27 cellular contexts compared by ENCODE assay signal in genomic region chr12:45433441-45433868, GRCh38.
DNase-seq lines count a peak whose midpoint lies in the region; ATAC-seq, FAIRE-seq and TF ChIP-seq lines count a peak whose summit lies in the region.
"Had no signal": no experiment of that assay in that cellular context is flagged by ENCODE, and none has a peak within 500 bp of the region (broad histone marks: within the 10 kb centered on the region; RNA-seq: fewer than 3 reads in every experiment).

No MANE protein-coding gene starts in this region.

- TF ChIP-seq POLR2A in GM12892 (IDR thresholded peaks at IDR 0.05; ENCODE audit: low read depth, low read length), result no peak

- no peak overlapping the region for H3K4ac ChIP-seq in trophoblast cell (ENCODE audit: low read depth, low read length)

- H3K27me3 Mint-ChIP-seq in activated CD4-positive, alpha-beta T cell treated with anti-CD3 and anti-CD28 coated beads, Interleukin-2, amount 10 ng/mL, durations not matched to agents 7 days and 5 days, result no peaks in the 10 kb centered on the region
- H3K27me3 Mint-ChIP-seq: activated B cell treated with CpG ODN at 0.5 μM for 24 hours; CD4-positive, CD25-positive, alpha-beta regulatory T cell; naive B cell had no signal

- POLR2A ChIA-PET in activated CD4-positive, alpha-beta T cell treated with anti-CD3 and anti-CD28 coated beads, Interleukin-2, amount 10 ng/mL, durations not matched to agents 7 days and 5 days (lab: Charles Lee), result no interaction called here

- H3K4me3 ChIP-seq in iPS-20b (ENCODE audit: low read length) (peak overlapping the region; percentile 24; the same call in 1 of the 2 replicates), trophoblast cell (ENCODE audit: low read depth, low read length) (no peak overlapping the region)
- H3K4me3 ChIP-seq: thoracic aorta had no signal

- H3K9me3 Mint-ChIP-seq in activated CD4-positive, alpha-beta T cell treated with anti-CD3 and anti-CD28 coated beads, Interleukin-2, amount 10 ng/mL, durations not matched to agents 7 days and 5 days, result no peaks in the 10 kb centered on the region
- H3K9me3 Mint-ChIP-seq: activated B cell treated with CpG ODN at 0.5 μM for 24 hours; CD4-positive, CD25-positive, alpha-beta regulatory T cell; naive B cell; stimulated activated effector memory CD8-positive, alpha-beta T cell treated with anti-CD3 and anti-CD28 coated beads, Interleukin-12 subunit alpha, Interleukin-12 subunit beta, amount 100 ng/mL, for 72 hours; T-helper 2 cell treated with Interferon-gamma antibody and Interleukin-4, amounts not matched to agents 5 μg/mL and 100 μg/mL, for 36 hours had no signal

- H4K12ac ChIP-seq in trophoblast cell (ENCODE audit: low read depth, low read length), result no peak overlapping the region

- H3K79me1 ChIP-seq in trophoblast cell (ENCODE audit: low read length), result no peaks in the 10 kb centered on the region

- no CpG with 5 or more reads among the region's 6 CpGs for WGBS in trophoblast cell (ENCODE audit: extremely low coverage, insufficient coverage, insufficient read length)

- no peak overlapping the region for H3K27ac Mint-ChIP-seq in activated CD4-positive, alpha-beta T cell treated with anti-CD3 and anti-CD28 coated beads, Interleukin-2, amount 10 ng/mL, durations not matched to agents 7 days and 5 days
- H3K27ac Mint-ChIP-seq: activated B cell treated with CpG ODN at 0.5 μM for 24 hours; activated CD8-positive, alpha-beta T cell treated with anti-CD3 and anti-CD28 coated beads, Interleukin-2, amount 10 ng/mL, durations not matched to agents 7 days and 5 days; stimulated activated effector memory CD8-positive, alpha-beta T cell treated with anti-CD3 and anti-CD28 coated beads, Interleukin-12 subunit alpha, Interleukin-12 subunit beta, amount 100 ng/mL, for 72 hours; T-helper 2 cell treated with Interferon-gamma antibody and Interleukin-4, amounts not matched to agents 5 μg/mL and 100 μg/mL, for 36 hours had no signal

- peaks cover 34% of the 10 kb centered on the region for H3K4me1 ChIP-seq in iPS-20b (ENCODE audit: insufficient read depth, low read length)
- peaks cover 6 to 8% of the 10 kb centered on the region in 2 experiments for H3K4me1 ChIP-seq in trophoblast cell (ENCODE audit: control insufficient read depth in 1 of 2, insufficient read depth in 2 of 2, low read length in 2 of 2)

- no peak overlapping the region for H2BK12ac ChIP-seq in trophoblast cell (ENCODE audit: low read length)

- H3K27ac ChIP-seq in iPS-20b (ENCODE audit: low read length), result no peak overlapping the region
- no peak overlapping the region for H3K27ac ChIP-seq in trophoblast cell (ENCODE audit: low read depth, low read length)
- H3K27ac ChIP-seq: thoracic aorta had no signal

- peaks cover 9% of the 10 kb centered on the region for H3K36me3 ChIP-seq in iPS-20b (ENCODE audit: insufficient read depth, low read depth, low read length)
- peaks cover 3 to 7% of the 10 kb centered on the region in 2 experiments for H3K36me3 ChIP-seq in trophoblast cell (ENCODE audit: control insufficient read depth in 1 of 2, insufficient read depth in 2 of 2, low read length in 2 of 2)

- H3K4me2 ChIP-seq in trophoblast cell (ENCODE audit: low read length), result no peak overlapping the region

- peak; percentile 21 for FAIRE-seq in GM12892 (lab: Jason Lieb, UNC)
- FAIRE-seq: GM12891, HTR-8/SVneo had no signal

- CTCF ChIA-PET in activated CD4-positive, alpha-beta T cell treated with anti-CD3 and anti-CD28 coated beads, Interleukin-2, amount 10 ng/mL, durations not matched to agents 7 days and 5 days (lab: Charles Lee), result no interaction called here

- no peaks in the 10 kb centered on the region for H3K79me2 ChIP-seq in trophoblast cell (ENCODE audit: control insufficient read depth, insufficient read depth, low read length, poor library complexity)

- no peak overlapping the region for H4K91ac ChIP-seq in trophoblast cell (ENCODE audit: low read depth, low read length)

- H2AFZ ChIP-seq in trophoblast cell (ENCODE audit: insufficient read depth, low read length, poor library complexity), result no peak overlapping the region

- H3K18ac ChIP-seq in trophoblast cell (ENCODE audit: low read length), result no peak overlapping the region

- H3K36me3 Mint-ChIP-seq in activated CD4-positive, alpha-beta T cell treated with anti-CD3 and anti-CD28 coated beads, Interleukin-2, amount 10 ng/mL, durations not matched to agents 7 days and 5 days (ENCODE audit: low read depth), result peaks cover 23% of the 10 kb centered on the region

- H3K9ac ChIP-seq in iPS-20b (ENCODE audit: low read depth, low read length) (no peak overlapping the region), trophoblast cell (ENCODE audit: low read length) (no peak overlapping the region)

- no peak overlapping the region for H2AK5ac ChIP-seq in trophoblast cell (ENCODE audit: low read length)

- no peak overlapping the region for H4K8ac ChIP-seq in trophoblast cell (ENCODE audit: low read depth, low read length)

- no peak overlapping the region for H3K23ac ChIP-seq in trophoblast cell (ENCODE audit: low read length)

- H3K4me1 Mint-ChIP-seq in activated CD4-positive, alpha-beta T cell treated with anti-CD3 and anti-CD28 coated beads, Interleukin-2, amount 10 ng/mL, durations not matched to agents 7 days and 5 days, result no peaks in the 10 kb centered on the region
- H3K4me1 Mint-ChIP-seq: activated B cell treated with CpG ODN at 0.5 μM for 24 hours; stimulated activated effector memory CD8-positive, alpha-beta T cell treated with anti-CD3 and anti-CD28 coated beads, Interleukin-12 subunit alpha, Interleukin-12 subunit beta, amount 100 ng/mL, for 72 hours had no signal

- ATAC-seq in GM21576 (IDR thresholded peaks at IDR 0.05; ENCODE audit: unreplicated experiment), result no peak
- ATAC-seq: activated CD8-positive, alpha-beta T cell treated with anti-CD3 and anti-CD28 coated beads, Interleukin-2, amount 10 ng/mL, durations not matched to agents 7 days and 5 days; HCT116; SK-N-SH treated with all-trans-retinoic acid at 6 μM for 48 hours; stimulated activated effector memory CD8-positive, alpha-beta T cell treated with anti-CD3 and anti-CD28 coated beads, Interleukin-12 subunit alpha, Interleukin-12 subunit beta, amount 100 ng/mL, for 72 hours had no signal

- H2BK120ac ChIP-seq in trophoblast cell (ENCODE audit: insufficient read depth, low read length, poor library complexity), result no peak overlapping the region

- no peak overlapping the region for H2BK5ac ChIP-seq in trophoblast cell (ENCODE audit: low read depth, low read length, poor library complexity)

- H3K27me3 ChIP-seq in iPS-20b (ENCODE audit: insufficient read depth, low read length) (peaks cover 27% of the 10 kb centered on the region), trophoblast cell (ENCODE audit: insufficient read depth, low read length) (no peaks in the 10 kb centered on the region)

- H3K4me3 Mint-ChIP-seq in activated CD4-positive, alpha-beta T cell treated with anti-CD3 and anti-CD28 coated beads, Interleukin-2, amount 10 ng/mL, durations not matched to agents 7 days and 5 days, result no peak overlapping the region
- H3K4me3 Mint-ChIP-seq: activated B cell treated with CpG ODN at 0.5 μM for 24 hours; activated CD8-positive, alpha-beta T cell treated with anti-CD3 and anti-CD28 coated beads, Interleukin-2, amount 10 ng/mL, durations not matched to agents 7 days and 5 days; CD4-positive, CD25-positive, alpha-beta regulatory T cell; naive B cell; stimulated activated effector memory CD8-positive, alpha-beta T cell treated with anti-CD3 and anti-CD28 coated beads, Interleukin-12 subunit alpha, Interleukin-12 subunit beta, amount 100 ng/mL, for 72 hours; T-helper 2 cell treated with Interferon-gamma antibody and Interleukin-4, amounts not matched to agents 5 μg/mL and 100 μg/mL, for 36 hours had no signal

- no peak overlapping the region for H3K14ac ChIP-seq in trophoblast cell (ENCODE audit: low read length)

- H3K9me3 ChIP-seq in iPS-20b (ENCODE audit: insufficient read depth, low read depth, low read length), result no peaks in the 10 kb centered on the region
- no peaks in the 10 kb centered on the region for H3K9me3 ChIP-seq in trophoblast cell (ENCODE audit: insufficient read depth, low read depth, low read length)
- H3K9me3 ChIP-seq: thoracic aorta had no signal

- DNase-seq in GM12892 (ENCODE audit: insufficient read length), result no peak
- DNase-seq in astrocyte of the hippocampus (ENCODE audit: low read depth, low spot score), result peak; percentile 53
- peak; percentile 79 to 95 for DNase-seq in trophoblast cell
- DNase-seq in dermis blood vessel endothelial cell, result no peak
- DNase-seq in activated CD4-positive, alpha-beta T cell treated with anti-CD3 and anti-CD28 coated beads, Interleukin-2, amount 10 ng/mL, durations not matched to agents 7 days and 5 days, result no peak
- DNase-seq in NCI-H2029 treated with DMSO at 0.1 percent for 48 hours (lab: John Stamatoyannopoulos, UW), result no peak
- DNase-seq: activated B cell treated with CpG ODN at 0.5 μM for 24 hours; activated CD8-positive, alpha-beta T cell treated with anti-CD3 and anti-CD28 coated beads, Interleukin-2, amount 10 ng/mL, durations not matched to agents 7 days and 5 days; activated naive CD4-positive, alpha-beta T cell; activated T-cell treated with anti-CD3 and anti-CD28 coated beads, Interleukin-2, amount 50 U/mL, for 1 hour; amygdala; CD4-positive, CD25-positive, alpha-beta regulatory T cell; central memory CD4-positive, alpha-beta T cell; effector CD4-positive, alpha-beta T cell; mammary epithelial cell; naive B cell; NCI-H1092 treated with DMSO at 0.1 percent for 48 hours; NCI-H524 had no signal

Comparison
In these comparisons a context has a peak if more than half of its experiments do, and no peak if none do; other contexts are left out.
1. DNase-seq: peak in astrocyte of the hippocampus (single experiment) and trophoblast cell (2 of 2); none in GM12892 (single experiment), dermis blood vessel endothelial cell (single experiment), activated CD4-positive, alpha-beta T cell treated with anti-CD3 and anti-CD28 coated beads, Interleukin-2, amount 10 ng/mL, durations not matched to agents 7 days and 5 days (single experiment) and NCI-H2029 treated with DMSO at 0.1 percent for 48 hours (single experiment).